In genomic region chr20:43916073-43916874, GRCh38 we compare ENCODE assay signal across 1 cellular context.
TF ChIP-seq lines count a peak whose summit lies in the region.

No MANE protein-coding gene starts in this region.

TF ChIP-seq in WTC11, 78 proteins besides CTCF, POLR2A, EP300 and RAD21 (continued from another document):
- no peak for TF ChIP-seq ZNF219 (CRISPR knock-in tag; IDR thresholded peaks at IDR 0.05; ENCODE audit: borderline replicate concordance)
- TF ChIP-seq USF1 (CRISPR knock-in tag; IDR thresholded peaks at IDR 0.05): no peak
- no peak for TF ChIP-seq ATF3 (CRISPR knock-in tag; conservative IDR thresholded peaks at IDR 0.05)
- no peak for TF ChIP-seq TEAD1 (CRISPR knock-in tag; IDR thresholded peaks at IDR 0.05)
TF ChIP-seq in WTC11: peak in this region for 3.
